ENCODE assay signal across 25 cellular contexts in the genomic region with DNA sequence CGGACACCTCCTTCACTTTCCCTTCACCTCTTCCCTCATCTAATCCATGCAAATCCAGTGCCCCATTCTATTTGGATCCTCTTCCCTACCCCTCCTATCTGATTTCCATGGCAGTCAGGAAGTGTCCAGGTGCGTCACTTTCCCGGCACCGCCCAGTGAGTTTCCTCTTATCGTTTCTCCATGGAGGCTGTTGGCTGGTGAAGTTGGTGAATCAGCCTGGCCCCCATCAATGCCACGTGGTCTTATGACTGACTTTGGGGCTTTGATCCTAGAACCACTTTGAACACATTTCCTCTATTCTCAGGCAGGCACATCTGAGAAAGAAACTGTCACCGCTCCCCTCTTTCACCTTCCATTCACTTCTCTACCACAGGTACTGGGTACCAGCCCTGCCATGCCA.
"Had no signal": no experiment of that assay in that cellular context is flagged by ENCODE, and none has a peak within 500 bp of the region (broad histone marks: within the 10 kb centered on the region; RNA-seq: fewer than 3 reads in every experiment).

No MANE protein-coding gene starts in this region.

- H3K36me3 ChIP-seq: breast epithelium, esophagus muscularis mucosa, sigmoid colon, upper lobe of left lung had no signal

- H3K36me3 Mint-ChIP-seq: activated naive CD8-positive, alpha-beta T cell treated with anti-CD3 and anti-CD28 coated beads, Interleukin-2, amount 10 ng/mL, durations not matched to agents 7 days and 5 days; naive thymus-derived CD8-positive, alpha-beta T cell had no signal

- H3K27me3 Mint-ChIP-seq: activated B cell treated with CpG ODN at 0.5 μM for 24 hours; activated CD4-positive, alpha-beta T cell treated with anti-CD3 and anti-CD28 coated beads for 36 hours; progenitor cell of endocrine pancreas had no signal

- H3K4me1 ChIP-seq: breast epithelium, sigmoid colon, testis, upper lobe of left lung had no signal

- DNase-seq: activated B cell treated with CpG ODN at 0.5 μM for 24 hours; activated CD4-positive, alpha-beta T cell treated with anti-CD3 and anti-CD28 coated beads for 36 hours; activated CD4-positive, alpha-beta T cell treated with anti-CD3 and anti-CD28 coated beads, Interleukin-2, amount 50 U/mL, for 4 hours; activated CD8-positive, alpha-beta memory T cell treated with anti-CD3 and anti-CD28 coated beads, Interleukin-2, amount 50 U/mL, for 48 hours; activated effector memory CD4-positive, alpha-beta T cell treated with Interleukin-2 at 50 U/mL for 16 hours; activated naive CD4-positive, alpha-beta T cell treated with anti-CD3 and anti-CD28 coated beads for 36 hours; activated naive CD8-positive, alpha-beta T cell treated with anti-CD3 and anti-CD28 coated beads, Interleukin-2, amount 10 ng/mL, durations not matched to agents 7 days and 5 days; activated T-cell treated with anti-CD3 and anti-CD28 coated beads, Interleukin-2, amount 50 U/mL, for 72 hours; amniotic stem cell; kidney; naive thymus-derived CD8-positive, alpha-beta T cell; retina; sigmoid colon; stimulated activated CD4-positive, alpha-beta T cell treated with anti-CD3 and anti-CD28 coated beads, Interleukin-4, amount 100 ng/mL, for 1 hour; stimulated activated naive CD4-positive, alpha-beta T cell; T-helper 9 cell; testis; upper lobe of left lung had no signal

- H3K9me3 ChIP-seq: breast epithelium, esophagus muscularis mucosa, sigmoid colon, testis, upper lobe of left lung had no signal

- H3K4me3 ChIP-seq: breast epithelium, esophagus muscularis mucosa, lung, sigmoid colon, testis, upper lobe of left lung had no signal

- H3K4me3 Mint-ChIP-seq: activated B cell treated with CpG ODN at 0.5 μM for 24 hours; activated CD4-positive, alpha-beta T cell treated with anti-CD3 and anti-CD28 coated beads for 36 hours; activated naive CD4-positive, alpha-beta T cell treated with anti-CD3 and anti-CD28 coated beads for 36 hours; activated naive CD8-positive, alpha-beta T cell treated with anti-CD3 and anti-CD28 coated beads, Interleukin-2, amount 10 ng/mL, durations not matched to agents 7 days and 5 days; activated T-cell treated with anti-CD3 and anti-CD28 coated beads, Interleukin-2, amount 50 U/mL, for 72 hours; central memory CD8-positive, alpha-beta T cell; naive thymus-derived CD8-positive, alpha-beta T cell had no signal

- H3K9me3 Mint-ChIP-seq: activated B cell treated with CpG ODN at 0.5 μM for 24 hours; activated naive CD4-positive, alpha-beta T cell treated with anti-CD3 and anti-CD28 coated beads for 36 hours; activated naive CD8-positive, alpha-beta T cell treated with anti-CD3 and anti-CD28 coated beads, Interleukin-2, amount 10 ng/mL, durations not matched to agents 7 days and 5 days; activated T-cell treated with anti-CD3 and anti-CD28 coated beads, Interleukin-2, amount 50 U/mL, for 72 hours; central memory CD8-positive, alpha-beta T cell; naive thymus-derived CD8-positive, alpha-beta T cell had no signal

- ATAC-seq: activated CD4-positive, alpha-beta T cell treated with anti-CD3 and anti-CD28 coated beads for 36 hours; activated T-cell treated with anti-CD3 and anti-CD28 coated beads, Interleukin-2, amount 50 U/mL, for 72 hours; left lobe of liver; naive thymus-derived CD8-positive, alpha-beta T cell had no signal

- H3K27me3 ChIP-seq: breast epithelium, esophagus muscularis mucosa, sigmoid colon, testis, upper lobe of left lung had no signal

- H3K27ac ChIP-seq: breast epithelium, esophagus muscularis mucosa, sigmoid colon, testis, upper lobe of left lung had no signal

- H3K27ac Mint-ChIP-seq: activated B cell treated with CpG ODN at 0.5 μM for 24 hours; activated CD4-positive, alpha-beta T cell treated with anti-CD3 and anti-CD28 coated beads for 36 hours; activated naive CD4-positive, alpha-beta T cell treated with anti-CD3 and anti-CD28 coated beads for 36 hours; activated naive CD8-positive, alpha-beta T cell treated with anti-CD3 and anti-CD28 coated beads, Interleukin-2, amount 10 ng/mL, durations not matched to agents 7 days and 5 days; activated T-cell treated with anti-CD3 and anti-CD28 coated beads, Interleukin-2, amount 50 U/mL, for 72 hours; naive thymus-derived CD8-positive, alpha-beta T cell; progenitor cell of endocrine pancreas had no signal

- FAIRE-seq: colon, kidney had no signal

- H3K4me1 Mint-ChIP-seq: activated CD4-positive, alpha-beta T cell treated with anti-CD3 and anti-CD28 coated beads for 36 hours; activated naive CD8-positive, alpha-beta T cell treated with anti-CD3 and anti-CD28 coated beads, Interleukin-2, amount 10 ng/mL, durations not matched to agents 7 days and 5 days; central memory CD8-positive, alpha-beta T cell; naive thymus-derived CD8-positive, alpha-beta T cell had no signal
